In genomic region chr15:34318277-34319079, GRCh38 we compare ENCODE assay signal across 7 cellular contexts. TPM values are rescaled to one million over a fixed set of nuclear protein-coding genes. Genes with fewer than 3 reads are reported as not detected.
A peak's percentile ranks its signal among the peaks of the same experiment; 100 is the strongest.
DNase-seq lines count a peak whose midpoint lies in the region; ATAC-seq and TF ChIP-seq lines count a peak whose summit lies in the region.

No MANE protein-coding gene starts in this region.

- TF ChIP-seq CTCF in epithelial cell of proximal tubule (conservative IDR thresholded peaks at IDR 0.05; ENCODE audit: low read depth, low read length): no peak

- H3K9me3 ChIP-seq in KOPT-K1 (ENCODE audit: insufficient read depth, low read length, poor library complexity, severe bottlenecking): no peaks in the 10 kb centered on the region

- H3K4me3 ChIP-seq in GM08714 (ENCODE audit: low read length) (peak overlapping the region; percentile 99), epithelial cell of proximal tubule (ENCODE audit: low read depth, low read length) (peak overlapping the region; percentile 62), urinary bladder (ENCODE audit: low read depth, low read length) (peak overlapping the region; percentile 35)

- H3K27ac ChIP-seq in KOPT-K1 (ENCODE audit: low read depth, low read length, poor library complexity, severe bottlenecking): peak overlapping the region; percentile 68
- H3K27ac ChIP-seq in urinary bladder (ENCODE audit: low read depth): no peak overlapping the region

- H3K36me3 ChIP-seq in KOPT-K1 (ENCODE audit: insufficient read depth, low read length): peaks cover 10% of the 10 kb centered on the region
- H3K36me3 ChIP-seq in urinary bladder (ENCODE audit: insufficient read depth): peaks cover 1% of the 10 kb centered on the region

- WGBS in urinary bladder: 16% methylated on average over 10 of the region's 10 CpGs

- DNase-seq in SKM-1 treated with dmso at 0.1 percent for 144 hours (lab: John Stamatoyannopoulos, UW; ENCODE audit: unreplicated experiment) (peak; percentile 54), epithelial cell of proximal tubule (ENCODE audit: low read depth) (peak; percentile 54), midbrain (lab: John Stamatoyannopoulos, UW) (peak; percentile 55)

- H3K4me1 ChIP-seq in urinary bladder (ENCODE audit: insufficient read depth): no peaks in the 10 kb centered on the region

- peak; percentile 81 for ATAC-seq in GM21528 (IDR thresholded peaks at IDR 0.05; ENCODE audit: low FRiP score, unreplicated experiment)

RNA-seq across cellular contexts. Expression of gene SLC12A6, which starts 19.1 kb away (rescaled TPM):
- total RNA-seq in epithelial cell of proximal tubule: 4.8 and 8.3 TPM in 2 replicates
- total RNA-seq in urinary bladder: 22.2 TPM
- polyA plus RNA-seq in urinary bladder: 6.6 TPM

RNA-seq across cellular contexts. Expression of gene NOP10, which starts 24.5 kb away (rescaled TPM):
- total RNA-seq in epithelial cell of proximal tubule (319 TPM in 2 replicates), urinary bladder (129 TPM)
- 169 TPM for polyA plus RNA-seq in urinary bladder

RNA-seq across cellular contexts. Expression of gene NUTM1, which starts 24.6 kb away (rescaled TPM):
- total RNA-seq in epithelial cell of proximal tubule: not detected in 2 replicates
- total RNA-seq in urinary bladder: not detected
- polyA plus RNA-seq in urinary bladder: 0.03 TPM

RNA-seq across cellular contexts. Expression of gene LPCAT4, which starts 48.5 kb away (rescaled TPM):
- total RNA-seq in epithelial cell of proximal tubule (13.2 and 33.2 TPM in 2 replicates), urinary bladder (12.2 TPM)
- 32.5 TPM for polyA plus RNA-seq in urinary bladder

Comparison
In these comparisons a context has a peak if more than half of its experiments do, and no peak if none do; other contexts are left out.
1. H3K4me3 ChIP-seq: peak in every context shown above with its lines; median percentile 99 in GM08714; 62 in epithelial cell of proximal tubule; 35 in urinary bladder.